ENCODE assay signal across 1 cellular context in genomic region chr3:66206806-66207205, GRCh38.
TF ChIP-seq lines count a peak whose summit lies in the region.

No MANE protein-coding gene starts in this region.

TF ChIP-seq in H1, 55 proteins besides CTCF, POLR2A, EP300 and RAD21:
- TF ChIP-seq JUND (IDR thresholded peaks at IDR 0.05; ENCODE audit: low read length) (peak; percentile 65), CBX8 (IDR thresholded peaks at IDR 0.05; ENCODE audit: borderline replicate concordance, low read depth, low read length) (no peak)
